ENCODE assay signal across 8 cellular contexts in the genomic region with DNA sequence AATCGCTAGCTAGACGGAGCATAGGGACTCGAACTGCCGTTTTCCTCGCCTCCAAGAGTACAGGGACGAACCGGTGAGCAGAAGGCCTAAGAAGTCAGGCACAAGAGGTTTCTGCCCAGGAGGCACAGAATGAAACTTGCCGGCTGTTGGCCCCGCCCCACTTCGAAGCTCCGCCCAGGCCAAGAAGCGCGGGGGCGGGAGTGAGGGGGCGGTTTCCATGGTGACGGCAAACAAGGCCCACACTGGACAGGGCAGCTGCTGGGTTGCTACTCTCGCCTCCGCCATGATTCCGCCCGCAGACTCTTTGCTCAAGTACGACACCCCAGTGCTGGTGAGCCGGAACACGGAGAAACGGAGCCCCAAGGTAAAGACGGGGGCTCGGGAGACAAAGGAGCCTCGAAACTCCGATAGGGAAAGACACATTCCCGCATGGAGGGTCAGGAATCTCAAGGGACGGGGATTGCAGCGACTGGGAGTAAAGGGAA. TPM values are rescaled to one million over a fixed set of nuclear protein-coding genes. Genes with fewer than 3 reads are reported as not detected.
DNase-seq lines count a peak whose midpoint lies in the region; ATAC-seq lines count a peak whose summit lies in the region.

Gene DNALI1, plus strand, starts transcription at position 229 of the 485 bp plus-strand sequence. Its CDS starts 55 bp downstream, at position 284.

- H3K27ac ChIP-seq in effector memory CD4-positive, alpha-beta T cell (ENCODE audit: insufficient read depth, low read length, poor library complexity, severe bottlenecking): no peak within 1 kb of the TSS

- no peak within 1 kb of the TSS for H3K4me3 ChIP-seq in effector memory CD4-positive, alpha-beta T cell (ENCODE audit: insufficient read depth, low read depth, low read length, poor library complexity, severe bottlenecking)

- no peaks in the 10 kb centered on the region for H3K9me3 ChIP-seq in effector memory CD4-positive, alpha-beta T cell (ENCODE audit: control insufficient read depth, low read length)

- peak; percentile 64 for DNase-seq in activated effector memory CD4-positive, alpha-beta T cell treated with anti-CD3 and anti-CD28 coated beads, Interleukin-2, amount 50 U/mL, for 16 hours
- DNase-seq in activated effector memory CD4-positive, alpha-beta T cell treated with Interleukin-2 at 50 U/mL for 16 hours: no peak
- DNase-seq in NCI-H748 (lab: John Stamatoyannopoulos, UW; ENCODE audit: unreplicated experiment) (peak; percentile 87), brain pericyte (ENCODE audit: low read depth, low spot score) (peak; percentile 71), iPS DF 19.7 (ENCODE audit: low read depth, low spot score) (peak; percentile 52), pulmonary artery endothelial cell (ENCODE audit: low read depth, low spot score) (peak; percentile 70)
- DNase-seq in effector memory CD4-positive, alpha-beta T cell: no peak

- ATAC-seq in GM18520 (IDR thresholded peaks at IDR 0.05; ENCODE audit: unreplicated experiment): no peak

- H3K27me3 ChIP-seq in effector memory CD4-positive, alpha-beta T cell (replicated peaks; ENCODE audit: control insufficient read depth, insufficient read depth, low read length, poor library complexity, severe bottlenecking): no peaks in the 10 kb centered on the region

- peaks cover 12% of the 10 kb centered on the region for H3K4me1 ChIP-seq in effector memory CD4-positive, alpha-beta T cell (ENCODE audit: control insufficient read depth, insufficient read depth, low read length, poor library complexity, severe bottlenecking)

- H3K36me3 ChIP-seq in effector memory CD4-positive, alpha-beta T cell (ENCODE audit: control insufficient read depth, insufficient read depth, low read length): no peaks in the 10 kb centered on the region

RNA-seq across cellular contexts. Expression of gene DNALI1, which starts in this region (rescaled TPM):
- total RNA-seq in pulmonary artery endothelial cell: 2.0 and 3.2 TPM in 2 replicates

Comparison
In these comparisons a context has a peak if more than half of its experiments do, and no peak if none do; other contexts are left out.
1. DNase-seq: peak in activated effector memory CD4-positive, alpha-beta T cell treated with anti-CD3 and anti-CD28 coated beads, Interleukin-2, amount 50 U/mL, for 16 hours (single experiment), NCI-H748 (single experiment), brain pericyte (single experiment), iPS DF 19.7 (single experiment) and pulmonary artery endothelial cell (single experiment); none in activated effector memory CD4-positive, alpha-beta T cell treated with Interleukin-2 at 50 U/mL for 16 hours (single experiment) and effector memory CD4-positive, alpha-beta T cell (0 of 3).